ENCODE assay signal across 14 cellular contexts in the genomic region with DNA sequence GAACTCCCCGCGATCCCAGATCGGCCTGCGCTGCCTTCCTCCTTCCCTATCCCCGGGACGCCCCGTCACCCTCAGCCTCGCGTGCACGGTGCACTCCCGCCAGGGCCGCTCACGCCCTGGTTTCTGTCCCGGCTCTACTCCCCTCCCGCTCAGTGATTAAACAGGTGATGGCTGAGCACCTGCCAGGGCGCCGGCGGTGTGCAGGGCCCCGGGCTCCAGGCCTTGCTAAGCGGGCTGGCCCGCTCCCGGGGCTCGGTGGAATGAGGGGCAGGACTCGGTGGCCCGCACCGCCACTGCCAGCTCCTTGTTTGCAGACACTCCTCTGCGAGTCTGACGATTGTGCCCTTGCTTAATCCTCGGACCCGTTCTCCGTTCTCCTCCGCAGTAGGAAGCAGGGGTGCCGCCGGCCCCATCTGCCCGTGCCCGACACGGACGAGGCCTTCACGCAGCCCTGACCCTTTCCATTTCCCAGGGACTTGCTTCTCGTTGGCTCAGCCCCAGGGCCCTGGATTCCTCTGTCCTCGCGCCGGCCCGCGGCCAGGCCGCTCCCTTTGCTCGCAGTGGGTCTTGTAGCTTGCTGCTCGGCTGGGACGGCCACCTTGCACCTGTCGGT.
DNase-seq lines count a peak whose midpoint lies in the region; ATAC-seq lines count a peak whose summit lies in the region.
"Had no signal": no experiment of that assay in that cellular context is flagged by ENCODE, and none has a peak within 500 bp of the region (broad histone marks: within the 10 kb centered on the region; RNA-seq: fewer than 3 reads in every experiment).

No MANE protein-coding gene starts in this region.

- H3K4me3 ChIP-seq in iPS-18a (ENCODE audit: low read length) (peak overlapping the region; percentile 37), trophoblast cell (ENCODE audit: low read depth, low read length) (no peak overlapping the region)
- H3K4me3 ChIP-seq: BLaER1 treated with 17β-estradiol and CSF1 and Interleukin-3, amounts not matched to agents 10 nM and 100 nM; K562 had no signal

- no peak overlapping the region for H2AK5ac ChIP-seq in trophoblast cell (ENCODE audit: low read length)

- H3K23ac ChIP-seq in trophoblast cell (ENCODE audit: low read length), result no peak overlapping the region

- no peak overlapping the region for H2BK5ac ChIP-seq in trophoblast cell (ENCODE audit: low read depth, low read length, poor library complexity)

- peak overlapping the region; percentile 55 for H3K4me2 ChIP-seq in trophoblast cell (ENCODE audit: low read length)
- H3K4me2 ChIP-seq: BLaER1 treated with 17β-estradiol and CSF1 and Interleukin-3, amounts not matched to agents 10 nM and 100 nM had no signal

- no peak for ATAC-seq in GM18520 (IDR thresholded peaks at IDR 0.05; ENCODE audit: unreplicated experiment)
- ATAC-seq: K562, T-helper 17 cell had no signal

- no peak overlapping the region for H4K12ac ChIP-seq in trophoblast cell (ENCODE audit: low read depth, low read length)

- H3K27ac ChIP-seq in iPS-18a (ENCODE audit: low read length), result no peak overlapping the region
- no peak overlapping the region for H3K27ac ChIP-seq in trophoblast cell (ENCODE audit: low read depth, low read length)
- H3K27ac ChIP-seq: BLaER1 treated with 17β-estradiol and CSF1 and Interleukin-3, amounts not matched to agents 10 nM and 100 nM; transverse colon had no signal

- no peaks in the 10 kb centered on the region for H3K79me2 ChIP-seq in trophoblast cell (ENCODE audit: control insufficient read depth, insufficient read depth, low read length, poor library complexity)

- H3K27me3 ChIP-seq in iPS-18a (ENCODE audit: control insufficient read depth, insufficient read depth, low read length) (peaks cover 21% of the 10 kb centered on the region), trophoblast cell (ENCODE audit: insufficient read depth, low read length) (no peaks in the 10 kb centered on the region)
- H3K27me3 ChIP-seq: BLaER1 treated with 17β-estradiol and CSF1 and Interleukin-3, amounts not matched to agents 10 nM and 100 nM had no signal

- H2AFZ ChIP-seq in trophoblast cell (ENCODE audit: insufficient read depth, low read length, poor library complexity), result no peak overlapping the region

- no peaks in the 10 kb centered on the region for H3K9me3 ChIP-seq in iPS-18a (ENCODE audit: control insufficient read depth, low read depth, low read length)
- peaks cover 2% of the 10 kb centered on the region for H3K9me3 ChIP-seq in trophoblast cell (ENCODE audit: insufficient read depth, low read depth, low read length)
- H3K9me3 ChIP-seq: transverse colon had no signal

- H3K14ac ChIP-seq in trophoblast cell (ENCODE audit: low read length), result no peak overlapping the region

- no peak overlapping the region for H3K18ac ChIP-seq in trophoblast cell (ENCODE audit: low read length)

- no peaks in the 10 kb centered on the region for H3K79me1 ChIP-seq in trophoblast cell (ENCODE audit: low read length)

- H2BK12ac ChIP-seq in trophoblast cell (ENCODE audit: low read length), result no peak overlapping the region

- DNase-seq in ELF-1 (ENCODE audit: low read depth, low spot score), result peak; percentile 60
- peak; percentile 1 for DNase-seq in cerebellar cortex (ENCODE audit: low spot score)
- no peak for DNase-seq in trophoblast cell
- no peak for DNase-seq in activated CD4-positive, alpha-beta T cell treated with anti-CD3 and anti-CD28 coated beads for 1 hour
- no peak for DNase-seq in NCI-H2107 treated with DMSO at 0.1 percent for 48 hours (lab: John Stamatoyannopoulos, UW; ENCODE audit: unreplicated experiment)
- DNase-seq in SW480 (ENCODE audit: low spot score), result no peak
- DNase-seq: activated naive CD8-positive, alpha-beta T cell treated with anti-CD3 and anti-CD28 coated beads, Interleukin-2, amount 10 ng/mL, durations not matched to agents 7 days and 5 days; NCI-H2081 treated with DMSO at 0.1 percent for 48 hours; T-helper 17 cell; transverse colon had no signal

- no peak overlapping the region for H3K4ac ChIP-seq in trophoblast cell (ENCODE audit: low read depth, low read length)

- no peak overlapping the region for H4K8ac ChIP-seq in trophoblast cell (ENCODE audit: low read depth, low read length)

- H3K36me3 ChIP-seq in iPS-18a (ENCODE audit: control insufficient read depth, low read depth, low read length) (no peaks in the 10 kb centered on the region), trophoblast cell (ENCODE audit: control insufficient read depth in 1 of 2, insufficient read depth in 2 of 2, low read length in 2 of 2) (no peaks in the 10 kb centered on the region)
- H3K36me3 ChIP-seq: BLaER1 treated with 17β-estradiol and CSF1 and Interleukin-3, amounts not matched to agents 10 nM and 100 nM; transverse colon had no signal

- no CpG with 5 or more reads among the region's 50 CpGs for WGBS in trophoblast cell (ENCODE audit: extremely low coverage, insufficient coverage, insufficient read length)

- H4K91ac ChIP-seq in trophoblast cell (ENCODE audit: low read depth, low read length), result no peak overlapping the region

- H3K9ac ChIP-seq in iPS-18a (ENCODE audit: low read length), result no peak overlapping the region
- no peak overlapping the region for H3K9ac ChIP-seq in trophoblast cell (ENCODE audit: low read length)
- H3K9ac ChIP-seq: BLaER1 treated with 17β-estradiol and CSF1 and Interleukin-3, amounts not matched to agents 10 nM and 100 nM had no signal

- H2BK120ac ChIP-seq in trophoblast cell (ENCODE audit: insufficient read depth, low read length, poor library complexity), result no peak overlapping the region

- H3K4me1 ChIP-seq in iPS-18a (ENCODE audit: control insufficient read depth, low read depth, low read length) (no peaks in the 10 kb centered on the region), trophoblast cell (ENCODE audit: control insufficient read depth in 1 of 2, insufficient read depth in 2 of 2, low read length in 2 of 2) (peaks cover 0 to 2% of the 10 kb centered on the region in 2 experiments)
- H3K4me1 ChIP-seq: transverse colon had no signal

Comparison
In these comparisons a context has a peak if more than half of its experiments do, and no peak if none do; other contexts are left out.
1. DNase-seq: peak in ELF-1 (single experiment) and cerebellar cortex (single experiment); none in trophoblast cell (0 of 2), activated CD4-positive, alpha-beta T cell treated with anti-CD3 and anti-CD28 coated beads for 1 hour (single experiment), NCI-H2107 treated with DMSO at 0.1 percent for 48 hours (single experiment) and SW480 (single experiment).